5 cellular contexts compared by ENCODE assay signal in genomic region chr15:30493947-30494346, GRCh38. TPM values are rescaled to one million over a fixed set of nuclear protein-coding genes. Genes with fewer than 3 reads are reported as not detected.
"Had no signal": no experiment of that assay in that cellular context is flagged by ENCODE, and none has a peak within 500 bp of the region (broad histone marks: within the 10 kb centered on the region; RNA-seq: fewer than 3 reads in every experiment).

No MANE protein-coding gene starts in this region.

RNA-seq across cellular contexts. Expression of gene GOLGA8Q, which starts 57.9 kb away (rescaled TPM):
- total RNA-seq: endodermal cell, esophagus mucosa, glomerular endothelial cell, lower lobe of right lung had no signal
- polyA plus RNA-seq: keratinocyte had no signal
